15 cellular contexts compared by ENCODE assay signal in the genomic region with DNA sequence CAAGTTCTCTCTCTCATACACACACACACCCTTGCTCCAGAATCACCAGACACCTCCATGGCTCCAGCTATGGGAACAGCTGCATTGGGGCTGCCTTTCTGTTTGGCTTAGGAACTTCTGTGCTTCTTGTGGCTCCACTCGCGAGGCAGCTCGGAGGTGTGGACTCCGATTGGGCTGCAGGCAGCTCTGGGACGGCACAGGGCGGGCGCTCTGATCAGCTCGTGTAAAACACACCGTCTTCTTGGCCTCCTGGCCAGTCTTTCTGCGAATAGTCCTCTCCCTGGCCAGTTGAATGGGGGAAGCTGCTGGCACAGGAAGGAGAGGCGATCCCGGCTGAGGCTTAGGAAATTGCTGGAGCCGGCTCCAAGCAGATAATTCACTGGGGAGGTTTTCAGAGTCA. TPM values are rescaled to one million over a fixed set of nuclear protein-coding genes. Genes with fewer than 3 reads are reported as not detected.
DNase-seq lines count a peak whose midpoint lies in the region; ATAC-seq and TF ChIP-seq lines count a peak whose summit lies in the region.
"Had no signal": no experiment of that assay in that cellular context is flagged by ENCODE, and none has a peak within 500 bp of the region (broad histone marks: within the 10 kb centered on the region; RNA-seq: fewer than 3 reads in every experiment).

No MANE protein-coding gene starts in this region.

- H3K27me3 ChIP-seq in CD4-positive, alpha-beta memory T cell (ENCODE audit: insufficient read depth, low read length): no peaks in the 10 kb centered on the region
- H3K27me3 ChIP-seq in heart left ventricle: no peaks in the 10 kb centered on the region
- H3K27me3 ChIP-seq: colonic mucosa, spleen, suprapubic skin had no signal

- peaks cover 20% of the 10 kb centered on the region for H3K4me1 ChIP-seq in CD4-positive, alpha-beta memory T cell (ENCODE audit: insufficient read depth, low read length)
- H3K4me1 ChIP-seq in heart left ventricle: peaks cover 0 to 54% (median 26%) of the 10 kb centered on the region in 12 donors

- H3K27ac ChIP-seq in CD4-positive, alpha-beta memory T cell (ENCODE audit: low read depth, low read length): no peak overlapping the region
- H3K27ac ChIP-seq in heart left ventricle: peak overlapping the region in 7 of 12 donors; percentile 6 to 54 (median 31)
- H3K27ac ChIP-seq: colonic mucosa, SK-N-MC, suprapubic skin had no signal

- no peaks in the 10 kb centered on the region for H3K27me3 Mint-ChIP-seq in CD4-positive, alpha-beta memory T cell
- no peaks in the 10 kb centered on the region for H3K27me3 Mint-ChIP-seq in T-helper 17 cell
- H3K27me3 Mint-ChIP-seq in activated CD4-positive, alpha-beta T cell treated with anti-CD3 and anti-CD28 coated beads, Interleukin-2, amount 10 ng/mL, durations not matched to agents 7 days and 5 days: no peaks in the 10 kb centered on the region
- H3K27me3 Mint-ChIP-seq: activated naive CD8-positive, alpha-beta T cell treated with anti-CD3 and anti-CD28 coated beads, Interleukin-2, amount 10 ng/mL, durations not matched to agents 7 days and 5 days had no signal

- WGBS in heart left ventricle, 4 donors: 55 to 69% (median 61%) methylated on average over 13 of the region's 13 CpGs

- peaks cover 5 to 45% of the 10 kb centered on the region in 2 donors for H3K36me3 Mint-ChIP-seq in CD4-positive, alpha-beta memory T cell
- peaks cover 3% of the 10 kb centered on the region for H3K36me3 Mint-ChIP-seq in T-helper 17 cell (ENCODE audit: low read depth)
- peaks cover 43% of the 10 kb centered on the region for H3K36me3 Mint-ChIP-seq in activated CD4-positive, alpha-beta T cell treated with anti-CD3 and anti-CD28 coated beads, Interleukin-2, amount 10 ng/mL, durations not matched to agents 7 days and 5 days (ENCODE audit: low read depth)

- peak overlapping the region in 4 of 7 donors; percentile 15 to 50 (median 29) for H3K27ac Mint-ChIP-seq in CD4-positive, alpha-beta memory T cell
- H3K27ac Mint-ChIP-seq in T-helper 17 cell: peak overlapping the region; percentile 63
- H3K27ac Mint-ChIP-seq in activated CD4-positive, alpha-beta T cell treated with anti-CD3 and anti-CD28 coated beads, Interleukin-2, amount 10 ng/mL, durations not matched to agents 7 days and 5 days: no peak overlapping the region
- H3K27ac Mint-ChIP-seq: activated naive CD8-positive, alpha-beta T cell treated with anti-CD3 and anti-CD28 coated beads, Interleukin-2, amount 10 ng/mL, durations not matched to agents 7 days and 5 days had no signal

- H3K4me3 ChIP-seq in CD4-positive, alpha-beta memory T cell (ENCODE audit: low read length in 2 of 2): no peak overlapping the region
- H3K4me3 ChIP-seq in heart left ventricle (no peak overlapping the region), foreskin fibroblast (ENCODE audit: low read depth in 1 of 2, low read length in 2 of 2) (no peak overlapping the region)
- H3K4me3 ChIP-seq: colonic mucosa, SK-N-MC, spleen, suprapubic skin had no signal

- H3K9me3 ChIP-seq in CD4-positive, alpha-beta memory T cell (ENCODE audit: control insufficient read depth in 1 of 2, low read length in 2 of 2): no peaks in the 10 kb centered on the region
- H3K9me3 ChIP-seq in T-helper 17 cell (ENCODE audit: control insufficient read depth, low read length, poor library complexity, severe bottlenecking) (no peaks in the 10 kb centered on the region), heart left ventricle (no peaks in the 10 kb centered on the region)
- H3K9me3 ChIP-seq: colonic mucosa, spleen, suprapubic skin had no signal

- intact Hi-C loops in CD4-positive, alpha-beta memory T cell (cut with micrococcal nuclease): no loop called here
- intact Hi-C loops in heart left ventricle (cut with DNase I): no loop called here
- intact Hi-C loops in posterior vena cava (cut with DNase I): no loop called here

- TF ChIP-seq POLR2A in heart left ventricle (IDR thresholded peaks at IDR 0.05): no peak

- H3K4me3 Mint-ChIP-seq in CD4-positive, alpha-beta memory T cell: no peak overlapping the region
- H3K4me3 Mint-ChIP-seq in T-helper 17 cell: no peak overlapping the region
- H3K4me3 Mint-ChIP-seq in activated CD4-positive, alpha-beta T cell treated with anti-CD3 and anti-CD28 coated beads, Interleukin-2, amount 10 ng/mL, durations not matched to agents 7 days and 5 days: no peak overlapping the region
- H3K4me3 Mint-ChIP-seq: activated naive CD8-positive, alpha-beta T cell treated with anti-CD3 and anti-CD28 coated beads, Interleukin-2, amount 10 ng/mL, durations not matched to agents 7 days and 5 days had no signal

- DNase-seq in CD4-positive, alpha-beta memory T cell: no peak
- DNase-seq in T-helper 17 cell: no peak
- DNase-seq in heart left ventricle: no peak
- peak; percentile 79 for DNase-seq in posterior vena cava (ENCODE audit: low spot score)
- DNase-seq in NCI-H1048 (lab: John Stamatoyannopoulos, UW): no peak
- no peak for DNase-seq in foreskin fibroblast
- no peak for DNase-seq in activated CD4-positive, alpha-beta T cell treated with anti-CD3 and anti-CD28 coated beads, Interleukin-2, amount 10 ng/mL, durations not matched to agents 7 days and 5 days
- no peak for DNase-seq in activated effector memory CD4-positive, alpha-beta T cell treated with Interleukin-2 at 50 U/mL for 16 hours
- DNase-seq: activated naive CD8-positive, alpha-beta T cell treated with anti-CD3 and anti-CD28 coated beads, Interleukin-2, amount 10 ng/mL, durations not matched to agents 7 days and 5 days; colonic mucosa; H7; hypothalamus; spleen had no signal

- no peak for TF ChIP-seq CTCF in heart left ventricle (IDR thresholded peaks at IDR 0.05)
- TF ChIP-seq CTCF in foreskin fibroblast (IDR thresholded peaks at IDR 0.05; ENCODE audit: low read depth, low read length): no peak

- CTCF ChIA-PET in CD4-positive, alpha-beta memory T cell (lab: Charles Lee; ENCODE audit: partially characterized antibody): interaction anchor here (0.8 kb wide), 1 partner anchor 12 kb away, joined by 3 read pairs; no protein-coding TSS in a partner anchor
- CTCF ChIA-PET in activated CD4-positive, alpha-beta T cell treated with anti-CD3 and anti-CD28 coated beads, Interleukin-2, amount 10 ng/mL, durations not matched to agents 7 days and 5 days (lab: Charles Lee): interaction anchor here (0.8 to 1.6 kb wide), 3 partner anchors 8 to 14 kb away, joined by 3 to 4 read pairs (median 4); no protein-coding TSS in a partner anchor

- POLR2A ChIA-PET in CD4-positive, alpha-beta memory T cell (lab: Charles Lee; ENCODE audit: partially characterized antibody): interaction anchor here (1.2 kb wide), 1 partner anchor 8 kb away, joined by 4 read pairs; no protein-coding TSS in a partner anchor
- POLR2A ChIA-PET in activated CD4-positive, alpha-beta T cell treated with anti-CD3 and anti-CD28 coated beads, Interleukin-2, amount 10 ng/mL, durations not matched to agents 7 days and 5 days (lab: Charles Lee): no interaction called here

- no peaks in the 10 kb centered on the region for H3K9me3 Mint-ChIP-seq in CD4-positive, alpha-beta memory T cell
- no peaks in the 10 kb centered on the region for H3K9me3 Mint-ChIP-seq in activated CD4-positive, alpha-beta T cell treated with anti-CD3 and anti-CD28 coated beads, Interleukin-2, amount 10 ng/mL, durations not matched to agents 7 days and 5 days
- H3K9me3 Mint-ChIP-seq: activated naive CD8-positive, alpha-beta T cell treated with anti-CD3 and anti-CD28 coated beads, Interleukin-2, amount 10 ng/mL, durations not matched to agents 7 days and 5 days had no signal

- no peak for ATAC-seq in T-helper 17 cell
- ATAC-seq in heart left ventricle: peak in 2 of 4 donors; percentile 6 to 23

- H3K4me1 Mint-ChIP-seq in CD4-positive, alpha-beta memory T cell: peaks cover 11 to 37% (median 20%) of the 10 kb centered on the region in 4 donors
- H3K4me1 Mint-ChIP-seq in T-helper 17 cell: peaks cover 24% of the 10 kb centered on the region
- H3K4me1 Mint-ChIP-seq in activated CD4-positive, alpha-beta T cell treated with anti-CD3 and anti-CD28 coated beads, Interleukin-2, amount 10 ng/mL, durations not matched to agents 7 days and 5 days: peaks cover 35% of the 10 kb centered on the region

- peaks cover 3% of the 10 kb centered on the region for H3K36me3 ChIP-seq in CD4-positive, alpha-beta memory T cell (ENCODE audit: insufficient read depth, low read length)
- H3K36me3 ChIP-seq in heart left ventricle: peaks cover 6 to 84% (median 59%) of the 10 kb centered on the region in 9 donors

RNA-seq across cellular contexts. Expression of a gene that starts 22.4 kb away (rescaled TPM):
- total RNA-seq in CD4-positive, alpha-beta memory T cell: 1 to 10 TPM; 6.6 to 6.7 TPM
- 1 to 10 TPM; 4.7 to 5.0 TPM for polyA plus RNA-seq in CD4-positive, alpha-beta memory T cell
- 100 to 1,000 TPM; 114 to 153 TPM for total RNA-seq in T-helper 17 cell
- total RNA-seq in heart left ventricle: 100 to 1,000 TPM in 2 of 9 donors, 10 to 100 TPM in 7; 26.2 to 144 (median 50.2) TPM
- polyA plus RNA-seq in heart left ventricle: 10 to 100 TPM; 15.2 to 66.2 TPM
- total RNA-seq in posterior vena cava: 100 to 1,000 TPM; 105 to 141 TPM
- total RNA-seq in activated CD4-positive, alpha-beta T cell treated with anti-CD3 and anti-CD28 coated beads, Interleukin-2, amount 10 ng/mL, durations not matched to agents 7 days and 5 days: 10 to 100 TPM; 39.6 to 47.0 TPM
